Comparison of ENCODE assay signal across 11 cellular contexts in genomic region chr19:23393121-23393520, GRCh38. TPM values are rescaled to one million over a fixed set of nuclear protein-coding genes. Genes with fewer than 3 reads are reported as not detected.
DNase-seq lines count a peak whose midpoint lies in the region; ATAC-seq and TF ChIP-seq lines count a peak whose summit lies in the region.
"Had no signal": no experiment of that assay in that cellular context is flagged by ENCODE, and none has a peak within 500 bp of the region (broad histone marks: within the 10 kb centered on the region; RNA-seq: fewer than 3 reads in every experiment).

No MANE protein-coding gene starts in this region.

- no peak overlapping the region for H3K27ac ChIP-seq in aorta (ENCODE audit: low read depth in 1 of 2, low read length in 2 of 2)

- peak overlapping the region; percentile 96 for H3K4me3 Mint-ChIP-seq in stimulated activated naive CD8-positive, alpha-beta T cell treated with anti-CD3 and anti-CD28 coated beads, Interleukin-15, Interleukin-2, amounts not matched to agents 100 ng/mL and 50 ng/mL, for 24 hours
- H3K4me3 Mint-ChIP-seq in activated naive CD8-positive, alpha-beta T cell treated with anti-CD3 and anti-CD28 coated beads, Interleukin-2, amount 10 ng/mL, durations not matched to agents 7 days and 5 days = peak overlapping the region; percentile 97
- H3K4me3 Mint-ChIP-seq in memory B cell (peak overlapping the region; percentile 97), type B pancreatic cell (peak overlapping the region; percentile 99)

- H3K27ac Mint-ChIP-seq in stimulated activated naive CD8-positive, alpha-beta T cell treated with anti-CD3 and anti-CD28 coated beads, Interleukin-15, Interleukin-2, amounts not matched to agents 100 ng/mL and 50 ng/mL, for 24 hours = peak overlapping the region; percentile 71
- peak overlapping the region; percentile 96 for H3K27ac Mint-ChIP-seq in activated naive CD8-positive, alpha-beta T cell treated with anti-CD3 and anti-CD28 coated beads, Interleukin-2, amount 10 ng/mL, durations not matched to agents 7 days and 5 days
- H3K27ac Mint-ChIP-seq in memory B cell (no peak overlapping the region), type B pancreatic cell (peak overlapping the region; percentile 99)

- H3K36me3 ChIP-seq in aorta (ENCODE audit: control insufficient read depth in 1 of 2, insufficient read depth in 2 of 2, low read length in 1 of 2) = peaks cover 0 to 2% of the 10 kb centered on the region in 2 donors

- WGBS in aorta, 2 donors = 39 to 43% methylated on average over 1 of the region's 1 CpG

- POLR2A ChIA-PET in activated naive CD8-positive, alpha-beta T cell treated with anti-CD3 and anti-CD28 coated beads, Interleukin-2, amount 10 ng/mL, durations not matched to agents 7 days and 5 days (lab: Charles Lee) = interaction anchor here (3.1 kb wide), 1 partner anchor 119 kb away, joined by 30 read pairs; no protein-coding TSS in a partner anchor

- no peak for TF ChIP-seq CTCF in type B pancreatic cell (conservative IDR thresholded peaks at IDR 0.05)

- H3K9me3 Mint-ChIP-seq in stimulated activated naive CD8-positive, alpha-beta T cell treated with anti-CD3 and anti-CD28 coated beads, Interleukin-15, Interleukin-2, amounts not matched to agents 100 ng/mL and 50 ng/mL, for 24 hours = no peaks in the 10 kb centered on the region
- peaks cover 18% of the 10 kb centered on the region for H3K9me3 Mint-ChIP-seq in activated naive CD8-positive, alpha-beta T cell treated with anti-CD3 and anti-CD28 coated beads, Interleukin-2, amount 10 ng/mL, durations not matched to agents 7 days and 5 days
- no peaks in the 10 kb centered on the region for H3K9me3 Mint-ChIP-seq in memory B cell
- peaks cover 14% of the 10 kb centered on the region for H3K9me3 Mint-ChIP-seq in type B pancreatic cell

- no peak overlapping the region for H3K4me3 ChIP-seq in aorta (ENCODE audit: low read length in 2 of 2)

- no peaks in the 10 kb centered on the region for H3K27me3 Mint-ChIP-seq in stimulated activated naive CD8-positive, alpha-beta T cell treated with anti-CD3 and anti-CD28 coated beads, Interleukin-15, Interleukin-2, amounts not matched to agents 100 ng/mL and 50 ng/mL, for 24 hours
- no peaks in the 10 kb centered on the region for H3K27me3 Mint-ChIP-seq in activated naive CD8-positive, alpha-beta T cell treated with anti-CD3 and anti-CD28 coated beads, Interleukin-2, amount 10 ng/mL, durations not matched to agents 7 days and 5 days
- H3K27me3 Mint-ChIP-seq in memory B cell = no peaks in the 10 kb centered on the region
- H3K27me3 Mint-ChIP-seq in type B pancreatic cell = no peaks in the 10 kb centered on the region

- intact Hi-C loops in aorta (cut with DNase I) = loop anchor here in 1 of 2 donors (10.0 kb wide), 1 partner anchor 118 kb away; no protein-coding TSS in a partner anchor

- H3K27me3 ChIP-seq in aorta (ENCODE audit: control insufficient read depth in 1 of 2, insufficient read depth in 2 of 2, low read length in 1 of 2) = no peaks in the 10 kb centered on the region

- peaks cover 55% of the 10 kb centered on the region for H3K4me1 Mint-ChIP-seq in stimulated activated naive CD8-positive, alpha-beta T cell treated with anti-CD3 and anti-CD28 coated beads, Interleukin-15, Interleukin-2, amounts not matched to agents 100 ng/mL and 50 ng/mL, for 24 hours (ENCODE audit: low read depth)
- peaks cover 8% of the 10 kb centered on the region for H3K4me1 Mint-ChIP-seq in activated naive CD8-positive, alpha-beta T cell treated with anti-CD3 and anti-CD28 coated beads, Interleukin-2, amount 10 ng/mL, durations not matched to agents 7 days and 5 days
- H3K4me1 Mint-ChIP-seq in memory B cell (peaks cover 19% of the 10 kb centered on the region), type B pancreatic cell (ENCODE audit: unreplicated experiment) (peaks cover 3% of the 10 kb centered on the region)

- H3K36me3 Mint-ChIP-seq in stimulated activated naive CD8-positive, alpha-beta T cell treated with anti-CD3 and anti-CD28 coated beads, Interleukin-15, Interleukin-2, amounts not matched to agents 100 ng/mL and 50 ng/mL, for 24 hours (ENCODE audit: low read depth) = peaks cover 54% of the 10 kb centered on the region
- peaks cover 58% of the 10 kb centered on the region for H3K36me3 Mint-ChIP-seq in activated naive CD8-positive, alpha-beta T cell treated with anti-CD3 and anti-CD28 coated beads, Interleukin-2, amount 10 ng/mL, durations not matched to agents 7 days and 5 days
- H3K36me3 Mint-ChIP-seq in memory B cell (peaks cover 24% of the 10 kb centered on the region), type B pancreatic cell (peaks cover 49% of the 10 kb centered on the region)

- peaks cover 1 to 4% of the 10 kb centered on the region in 2 donors for H3K4me1 ChIP-seq in aorta (ENCODE audit: control insufficient read depth in 1 of 2, insufficient read depth in 2 of 2, low read length in 2 of 2)

- no peak for DNase-seq in stimulated activated naive CD8-positive, alpha-beta T cell treated with anti-CD3 and anti-CD28 coated beads, Interleukin-15, Interleukin-2, amounts not matched to agents 100 U/mL and 50 U/mL, for 24 hours
- no peak for DNase-seq in activated naive CD8-positive, alpha-beta T cell treated with anti-CD3 and anti-CD28 coated beads, Interleukin-2, amount 10 ng/mL, durations not matched to agents 7 days and 5 days
- DNase-seq in memory B cell (ENCODE audit: low spot score in 2 of 2) (no peak), type B pancreatic cell (ENCODE audit: extremely low spot score, unreplicated experiment) (no peak), aorta (no peak)
- DNase-seq: NCI-H2171 treated with DMSO at 0.1 percent for 48 hours, nucleus accumbens had no signal

- H3K9me3 ChIP-seq in aorta (ENCODE audit: control insufficient read depth, low read length) = no peaks in the 10 kb centered on the region

- no peak for ATAC-seq in stimulated activated naive CD8-positive, alpha-beta T cell treated with anti-CD3 and anti-CD28 coated beads, Interleukin-15, Interleukin-2, amounts not matched to agents 100 U/mL and 50 U/mL, for 24 hours
- no peak for ATAC-seq in activated naive CD8-positive, alpha-beta T cell treated with anti-CD3 and anti-CD28 coated beads, Interleukin-2, amount 10 ng/mL, durations not matched to agents 7 days and 5 days (ENCODE audit: low read depth)
- ATAC-seq in memory B cell (ENCODE audit: low read depth) (no peak), GM21723 (IDR thresholded peaks at IDR 0.05; ENCODE audit: unreplicated experiment) (no peak), aorta (ENCODE audit: low FRiP score) (no peak), HG03175 (IDR thresholded peaks at IDR 0.05; ENCODE audit: unreplicated experiment) (no peak)
- ATAC-seq: HCT116 had no signal

RNA-seq across cellular contexts. Expression of gene ZNF91, which starts 2.1 kb away (rescaled TPM):
- 10 to 100 TPM; 56.8 to 56.9 TPM for total RNA-seq in activated naive CD8-positive, alpha-beta T cell treated with anti-CD3 and anti-CD28 coated beads, Interleukin-2, amount 10 ng/mL, durations not matched to agents 7 days and 5 days
- total RNA-seq in type B pancreatic cell (ENCODE audit: low replicate concordance) (89.6 and 110 TPM in 2 replicates), aorta (10 to 100 TPM; 52.4 to 63.6 TPM)
- polyA plus RNA-seq in aorta = 10 to 100 TPM in 1 of 2 donors, 1 to 10 TPM in 1; 7.1 to 12.6 TPM
